ENCODE assay signal across 1 cellular context in genomic region chr9:6852243-6852963, GRCh38.
TF ChIP-seq lines count a peak whose summit lies in the region.

No MANE protein-coding gene starts in this region.

TF ChIP-seq in HepG2, 621 proteins besides CTCF, POLR2A, EP300 and RAD21 (continued from another document):
- TF ChIP-seq ZNF142 (CRISPR knock-in tag; IDR thresholded peaks at IDR 0.05) (no peak), HIC2 (CRISPR knock-in tag; IDR thresholded peaks at IDR 0.05; ENCODE audit: low read depth) (no peak), PPARG (CRISPR knock-in tag; conservative IDR thresholded peaks at IDR 0.05) (no peak), XBP1 (CRISPR knock-in tag; IDR thresholded peaks at IDR 0.05) (no peak), GABPA (IDR thresholded peaks at IDR 0.05; ENCODE audit: low read depth, low read length) (no peak), GABPA (CRISPR knock-in tag; IDR thresholded peaks at IDR 0.05; ENCODE audit: low read depth) (no peak), ZNF329 (CRISPR knock-in tag; IDR thresholded peaks at IDR 0.05; ENCODE audit: low read depth) (no peak), ETV6 (CRISPR knock-in tag; conservative IDR thresholded peaks at IDR 0.05) (no peak)
